ENCODE assay signal across 22 cellular contexts in genomic region chr6:24009319-24009718, GRCh38.
DNase-seq lines count a peak whose midpoint lies in the region; ATAC-seq and TF ChIP-seq lines count a peak whose summit lies in the region.
"Had no signal": no experiment of that assay in that cellular context is flagged by ENCODE, and none has a peak within 500 bp of the region (broad histone marks: within the 10 kb centered on the region; RNA-seq: fewer than 3 reads in every experiment).

No MANE protein-coding gene starts in this region.

- DNase-seq in GM23338 (ENCODE audit: low spot score): peak; percentile 14
- peak; percentile 62 for DNase-seq in NCI-H187 treated with DMSO at 0.1 percent for 48 hours (lab: John Stamatoyannopoulos, UW)
- peak; percentile 63 for DNase-seq in NCI-H82 treated with DMSO at 0.1 percent for 48 hours (lab: John Stamatoyannopoulos, UW; ENCODE audit: unreplicated experiment)
- DNase-seq in islet precursor cell: no peak
- no peak for DNase-seq in NCI-H1694 (lab: John Stamatoyannopoulos, UW)
- DNase-seq in activated T-helper 2 cell treated with anti-CD3 and anti-CD28 coated beads, Interferon-gamma antibody, Interleukin-2, Interleukin-4, amounts not matched to agents 10 μg/mL and 5 μg/mL and 100 μg/mL, durations not matched to agents 14 hours and 24 hours and 36 hours (ENCODE audit: low spot score): no peak
- no peak for DNase-seq in germinal center (ENCODE audit: low spot score)
- DNase-seq: activated CD4-positive, alpha-beta T cell treated with anti-CD3 and anti-CD28 coated beads for 1 hour; activated naive CD8-positive, alpha-beta T cell treated with anti-CD3 and anti-CD28 coated beads for 36 hours; CD8-positive, alpha-beta T cell; EL; Kasumi-1; naive thymus-derived CD4-positive, alpha-beta T cell; NCI-H2029 treated with DMSO at 0.1 percent for 48 hours; posterior cingulate gyrus; stimulated activated CD4-positive, alpha-beta T cell treated with anti-CD3 and anti-CD28 coated beads, Interleukin-1b, Interleukin-23, amount 100 ng/mL, for 48 hours; stimulated activated naive CD4-positive, alpha-beta T cell; T1000; thyroid gland had no signal

- no peaks in the 10 kb centered on the region for H3K27me3 ChIP-seq in GM23338 (ENCODE audit: insufficient read depth)
- H3K27me3 ChIP-seq: thyroid gland had no signal

- H3K27me3 Mint-ChIP-seq in GM23338 (ENCODE audit: insufficient read depth, low read depth, poor library complexity): no peaks in the 10 kb centered on the region
- no peaks in the 10 kb centered on the region for H3K27me3 Mint-ChIP-seq in activated T-helper 2 cell treated with anti-CD3 and anti-CD28 coated beads, Interferon-gamma antibody, Interleukin-2, Interleukin-4, amounts not matched to agents 10 μg/mL and 5 μg/mL and 100 μg/mL, durations not matched to agents 14 hours and 24 hours and 36 hours (ENCODE audit: low read depth)
- H3K27me3 Mint-ChIP-seq: activated naive CD8-positive, alpha-beta T cell treated with anti-CD3 and anti-CD28 coated beads for 36 hours; memory B cell; naive thymus-derived CD4-positive, alpha-beta T cell had no signal

- no peaks in the 10 kb centered on the region for H3K9me3 ChIP-seq in mesodermal cell (ENCODE audit: control insufficient read depth, low read length)
- H3K9me3 ChIP-seq: thyroid gland had no signal

- no peak overlapping the region for H3K4me3 Mint-ChIP-seq in GM23338
- no peak overlapping the region for H3K4me3 Mint-ChIP-seq in activated T-helper 2 cell treated with anti-CD3 and anti-CD28 coated beads, Interferon-gamma antibody, Interleukin-2, Interleukin-4, amounts not matched to agents 10 μg/mL and 5 μg/mL and 100 μg/mL, durations not matched to agents 14 hours and 24 hours and 36 hours (ENCODE audit: low read depth)
- H3K4me3 Mint-ChIP-seq: activated naive CD8-positive, alpha-beta T cell treated with anti-CD3 and anti-CD28 coated beads for 36 hours; activated T-helper 1 cell treated with anti-CD3 and anti-CD28 coated beads, Interleukin-12 subunit alpha, Interleukin-12 subunit beta, Interleukin-2, Interleukin-4 antibody, amounts not matched to agents 30 ng/mL and 10 ng/mL and 1 ng/mL, durations not matched to agents 14 hours and 24 hours and 36 hours; CD8-positive, alpha-beta T cell; memory B cell; naive thymus-derived CD4-positive, alpha-beta T cell had no signal

- H3K4me1 ChIP-seq in GM23338 (ENCODE audit: insufficient read depth) (no peaks in the 10 kb centered on the region), mesodermal cell (ENCODE audit: control insufficient read depth, insufficient read depth, low read length, poor library complexity, severe bottlenecking) (peaks cover 3% of the 10 kb centered on the region)

- no peak overlapping the region for H3K27ac Mint-ChIP-seq in GM23338
- no peak overlapping the region for H3K27ac Mint-ChIP-seq in activated T-helper 2 cell treated with anti-CD3 and anti-CD28 coated beads, Interferon-gamma antibody, Interleukin-2, Interleukin-4, amounts not matched to agents 10 μg/mL and 5 μg/mL and 100 μg/mL, durations not matched to agents 14 hours and 24 hours and 36 hours
- H3K27ac Mint-ChIP-seq: activated naive CD8-positive, alpha-beta T cell treated with anti-CD3 and anti-CD28 coated beads for 36 hours; activated T-helper 1 cell treated with anti-CD3 and anti-CD28 coated beads, Interleukin-12 subunit alpha, Interleukin-12 subunit beta, Interleukin-2, Interleukin-4 antibody, amounts not matched to agents 30 ng/mL and 10 ng/mL and 1 ng/mL, durations not matched to agents 14 hours and 24 hours and 36 hours; CD8-positive, alpha-beta T cell; memory B cell; naive thymus-derived CD4-positive, alpha-beta T cell had no signal

- no peak for TF ChIP-seq CTCF in GM23338 (conservative IDR thresholded peaks at IDR 0.05; ENCODE audit: low read depth in 2 of 2)

- intact Hi-C loops in activated T-helper 2 cell treated with anti-CD3 and anti-CD28 coated beads, Interferon-gamma antibody, Interleukin-2, Interleukin-4, amounts not matched to agents 10 μg/mL and 5 μg/mL and 100 μg/mL, durations not matched to agents 14 hours and 24 hours and 36 hours (cut with micrococcal nuclease): no loop called here

- H3K4me1 Mint-ChIP-seq in GM23338: no peaks in the 10 kb centered on the region
- H3K4me1 Mint-ChIP-seq in activated T-helper 2 cell treated with anti-CD3 and anti-CD28 coated beads, Interferon-gamma antibody, Interleukin-2, Interleukin-4, amounts not matched to agents 10 μg/mL and 5 μg/mL and 100 μg/mL, durations not matched to agents 14 hours and 24 hours and 36 hours (ENCODE audit: low read depth): no peaks in the 10 kb centered on the region
- H3K4me1 Mint-ChIP-seq: activated naive CD8-positive, alpha-beta T cell treated with anti-CD3 and anti-CD28 coated beads for 36 hours; memory B cell; naive thymus-derived CD4-positive, alpha-beta T cell had no signal

- no peaks in the 10 kb centered on the region for H3K79me2 ChIP-seq in GM23338 (replicated peaks; ENCODE audit: insufficient read depth)

- H3K4me2 ChIP-seq in GM23338: no peak overlapping the region

- H3K9me3 Mint-ChIP-seq in GM23338: peaks cover 6% of the 10 kb centered on the region
- peaks cover 9% of the 10 kb centered on the region for H3K9me3 Mint-ChIP-seq in activated T-helper 2 cell treated with anti-CD3 and anti-CD28 coated beads, Interferon-gamma antibody, Interleukin-2, Interleukin-4, amounts not matched to agents 10 μg/mL and 5 μg/mL and 100 μg/mL, durations not matched to agents 14 hours and 24 hours and 36 hours
- H3K9me3 Mint-ChIP-seq: activated T-helper 1 cell treated with anti-CD3 and anti-CD28 coated beads, Interleukin-12 subunit alpha, Interleukin-12 subunit beta, Interleukin-2, Interleukin-4 antibody, amounts not matched to agents 30 ng/mL and 10 ng/mL and 1 ng/mL, durations not matched to agents 14 hours and 24 hours and 36 hours; CD8-positive, alpha-beta T cell had no signal

- no peak for ATAC-seq in GM23338
- ATAC-seq: CD8-positive, alpha-beta T cell; naive thymus-derived CD4-positive, alpha-beta T cell had no signal

- H3K36me3 ChIP-seq in GM23338 (ENCODE audit: insufficient read depth) (0 out of 2 replicates have a peak, but pooled peaks cover 5% of the 10 kb centered on the region), mesodermal cell (ENCODE audit: control insufficient read depth, insufficient read depth, low read length) (no peaks in the 10 kb centered on the region)
- H3K36me3 ChIP-seq: thyroid gland had no signal

- no peaks in the 10 kb centered on the region; the same call in 2 of the 3 replicates for H3K36me3 Mint-ChIP-seq in GM23338 (ENCODE audit: low read depth)
- H3K36me3 Mint-ChIP-seq in activated T-helper 2 cell treated with anti-CD3 and anti-CD28 coated beads, Interferon-gamma antibody, Interleukin-2, Interleukin-4, amounts not matched to agents 10 μg/mL and 5 μg/mL and 100 μg/mL, durations not matched to agents 14 hours and 24 hours and 36 hours (ENCODE audit: low read depth): no peaks in the 10 kb centered on the region
- H3K36me3 Mint-ChIP-seq: activated naive CD8-positive, alpha-beta T cell treated with anti-CD3 and anti-CD28 coated beads for 36 hours; CD8-positive, alpha-beta T cell; memory B cell; naive thymus-derived CD4-positive, alpha-beta T cell had no signal

- peaks cover 7% of the 10 kb centered on the region; the same call in 1 of the 2 replicates for H3K9me2 ChIP-seq in GM23338 (ENCODE audit: insufficient read depth)

- no peak overlapping the region for H2AFZ ChIP-seq in GM23338

- H3K4me3 ChIP-seq in GM23338: no peak overlapping the region
- no peak overlapping the region for H3K4me3 ChIP-seq in mesodermal cell (ENCODE audit: extremely low read depth, insufficient read depth, low read length, poor library complexity, severe bottlenecking)
- H3K4me3 ChIP-seq: thyroid gland had no signal

- H3F3A ChIP-seq in GM23338 (replicated peaks; ENCODE audit: low read depth): no peaks in the 10 kb centered on the region

- H4K20me1 ChIP-seq in GM23338 (replicated peaks; ENCODE audit: insufficient read depth): no peaks in the 10 kb centered on the region

- 69 to 93% methylated on average over 3 to 4 of the region's 4 CpGs for WGBS in mesodermal cell (ENCODE audit: insufficient coverage in 2 of 2), 2 experiments

- H3K27ac ChIP-seq in GM23338 (ENCODE audit: low read depth) (no peak overlapping the region), mesodermal cell (ENCODE audit: low read depth, low read length, severe bottlenecking) (peak overlapping the region; percentile 33)
- H3K27ac ChIP-seq: thyroid gland had no signal

TF ChIP-seq in GM23338, 12 proteins besides CTCF, POLR2A, EP300 and RAD21 (continues in another document):
- TF ChIP-seq ZNF114 (CRISPR knock-in tag; IDR thresholded peaks at IDR 0.05) (no peak), ZNF331 (CRISPR knock-in tag; IDR thresholded peaks at IDR 0.05; ENCODE audit: low read depth) (no peak), REST (IDR thresholded peaks at IDR 0.05; ENCODE audit: unreplicated experiment) (no peak), EZH2 (IDR thresholded peaks at IDR 0.05; ENCODE audit: low read depth, unreplicated experiment) (no peak), POLR2AphosphoS5 (IDR thresholded peaks at IDR 0.05; ENCODE audit: low read depth) (no peak)

Comparison
In these comparisons a context has a peak if more than half of its experiments do, and no peak if none do; other contexts are left out.
1. DNase-seq: peak in GM23338 (single experiment), NCI-H187 treated with DMSO at 0.1 percent for 48 hours (single experiment) and NCI-H82 treated with DMSO at 0.1 percent for 48 hours (single experiment); none in islet precursor cell (single experiment), NCI-H1694 (single experiment), activated T-helper 2 cell treated with anti-CD3 and anti-CD28 coated beads, Interferon-gamma antibody, Interleukin-2, Interleukin-4, amounts not matched to agents 10 μg/mL and 5 μg/mL and 100 μg/mL, durations not matched to agents 14 hours and 24 hours and 36 hours (single experiment) and germinal center (single experiment).